ENCODE assay signal across 8 cellular contexts in the genomic region with DNA sequence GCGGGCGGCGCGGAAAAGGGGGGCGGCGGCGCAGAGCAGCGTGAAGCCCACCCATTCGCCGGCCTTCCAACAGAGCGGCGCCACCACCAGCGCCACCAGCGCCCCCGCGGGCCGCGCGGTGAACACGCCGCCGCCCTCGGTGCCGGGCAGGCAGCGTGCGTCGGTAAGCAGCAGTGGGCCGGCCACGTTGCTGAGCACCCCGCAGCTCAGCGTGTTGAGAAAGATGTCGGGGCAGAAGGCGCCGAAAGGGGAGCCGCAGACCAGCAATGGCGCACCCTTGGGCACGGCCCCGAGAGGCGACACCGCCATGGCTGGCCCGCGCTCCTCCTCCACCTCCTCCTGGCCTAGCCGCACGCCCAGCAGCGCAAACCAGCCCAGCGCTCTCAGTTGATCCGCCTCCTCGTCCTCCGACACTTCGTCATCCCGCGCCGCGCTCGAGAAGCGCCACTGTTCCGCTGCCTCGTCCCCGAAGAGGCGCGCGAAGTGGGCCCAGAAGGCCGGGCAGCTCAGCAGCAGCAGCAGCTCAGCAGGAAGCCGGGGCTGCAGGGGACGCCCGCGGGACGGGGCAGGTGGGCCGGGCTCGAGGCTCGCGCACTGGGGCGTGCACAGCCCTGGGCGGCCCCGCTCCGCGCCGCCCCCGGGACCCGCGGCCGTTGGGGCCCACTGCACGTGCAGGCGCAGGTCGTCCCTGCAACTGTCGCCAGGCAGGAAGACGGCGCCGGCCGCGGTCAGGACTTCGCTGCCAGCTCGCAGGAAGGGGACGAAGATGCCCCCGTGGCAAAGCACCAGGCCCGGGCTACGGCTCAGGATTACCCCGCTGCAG. TPM values are rescaled to one million over a fixed set of nuclear protein-coding genes. Genes with fewer than 3 reads are reported as not detected.
DNase-seq lines count a peak whose midpoint lies in the region; ATAC-seq and TF ChIP-seq lines count a peak whose summit lies in the region.

No MANE protein-coding gene starts in this region.

- H3K27me3 ChIP-seq in hepatocyte: no peaks in the 10 kb centered on the region

- peaks cover 11% of the 10 kb centered on the region for H4K20me1 ChIP-seq in hepatocyte (ENCODE audit: insufficient read depth, poor library complexity, severe bottlenecking)

- no peaks in the 10 kb centered on the region for H3K36me3 ChIP-seq in hepatocyte (replicated peaks; ENCODE audit: insufficient read depth, low read depth)

- H3K4me1 Mint-ChIP-seq in T-helper 1 cell treated with Interleukin-12 subunit alpha and Interleukin-12 subunit beta and Interleukin-4 antibody, amounts not matched to agents 30 μg/mL and 1 μg/mL, for 36 hours (ENCODE audit: low read depth): peaks cover 10% of the 10 kb centered on the region

- H3K36me3 Mint-ChIP-seq in T-helper 1 cell treated with Interleukin-12 subunit alpha and Interleukin-12 subunit beta and Interleukin-4 antibody, amounts not matched to agents 30 μg/mL and 1 μg/mL, for 36 hours (ENCODE audit: low read depth): peaks cover 10% of the 10 kb centered on the region

- peak; percentile 77 for DNase-seq in GM03348 (ENCODE audit: low spot score)
- DNase-seq in KG1 (lab: John Stamatoyannopoulos, UW): peak; percentile 66
- peak in 49 of 58 donors; percentile 22 to 80 (median 61) for DNase-seq in anterior cingulate cortex (lab: John Stamatoyannopoulos, UW)
- peak; percentile 82 for DNase-seq in hepatocyte (ENCODE audit: low spot score)
- no peak for DNase-seq in retinal pigment epithelial cell (ENCODE audit: low read depth)
- DNase-seq in DMS153 (lab: John Stamatoyannopoulos, UW): no peak

- H3K4me2 ChIP-seq in hepatocyte: peak overlapping the region; percentile 89

- no peaks in the 10 kb centered on the region for H3K9me3 Mint-ChIP-seq in T-helper 1 cell treated with Interleukin-12 subunit alpha and Interleukin-12 subunit beta and Interleukin-4 antibody, amounts not matched to agents 30 μg/mL and 1 μg/mL, for 36 hours

- H3K27me3 Mint-ChIP-seq in T-helper 1 cell treated with Interleukin-12 subunit alpha and Interleukin-12 subunit beta and Interleukin-4 antibody, amounts not matched to agents 30 μg/mL and 1 μg/mL, for 36 hours (ENCODE audit: low read depth): no peaks in the 10 kb centered on the region

- WGBS in hepatocyte (ENCODE audit: low lambda C conversion rate, missing lambda C conversion rate): under 1% methylated on average over 76 of the region's 98 CpGs

- no peaks in the 10 kb centered on the region for H3K9me2 ChIP-seq in hepatocyte (replicated peaks; ENCODE audit: insufficient read depth)

- H3K27ac Mint-ChIP-seq in T-helper 1 cell treated with Interleukin-12 subunit alpha and Interleukin-12 subunit beta and Interleukin-4 antibody, amounts not matched to agents 30 μg/mL and 1 μg/mL, for 36 hours: peak overlapping the region; percentile 96

- H3K79me2 ChIP-seq in hepatocyte: peaks cover 61% of the 10 kb centered on the region

- H3K27ac ChIP-seq in hepatocyte: peak overlapping the region; percentile 88

- peak overlapping the region; percentile 92 for H2AFZ ChIP-seq in hepatocyte

- TF ChIP-seq CTCF in hepatocyte (IDR thresholded peaks at IDR 0.05; ENCODE audit: poor library complexity) (peak; percentile 43), retinal pigment epithelial cell (conservative IDR thresholded peaks at IDR 0.05; ENCODE audit: low read depth, low read length) (peak; percentile 44)

- peak; percentile 44 for ATAC-seq in GM21737 (IDR thresholded peaks at IDR 0.05; ENCODE audit: unreplicated experiment)

- H3K9me3 ChIP-seq in hepatocyte (ENCODE audit: low read depth): no peaks in the 10 kb centered on the region

- H3K4me3 ChIP-seq in hepatocyte (peak overlapping the region; percentile 82), retinal pigment epithelial cell (ENCODE audit: low read length) (peak overlapping the region; percentile 67)

- H3K4me3 Mint-ChIP-seq in T-helper 1 cell treated with Interleukin-12 subunit alpha and Interleukin-12 subunit beta and Interleukin-4 antibody, amounts not matched to agents 30 μg/mL and 1 μg/mL, for 36 hours: peak overlapping the region; percentile 91

- peaks cover 16% of the 10 kb centered on the region for H3K4me1 ChIP-seq in hepatocyte (ENCODE audit: insufficient read depth)

RNA-seq across cellular contexts. Expression of a gene that starts 0.6 kb away (rescaled TPM):
- total RNA-seq in hepatocyte: 12.1 and 12.6 TPM in 2 replicates
- polyA plus RNA-seq in hepatocyte: 13.3 and 22.0 TPM in 2 replicates

RNA-seq across cellular contexts. Expression of a gene that starts 13.3 kb away (rescaled TPM):
- total RNA-seq in hepatocyte: 7.9 and 8.6 TPM in 2 replicates
- polyA plus RNA-seq in hepatocyte: 11.8 and 16.1 TPM in 2 replicates

RNA-seq across cellular contexts. Expression of a gene that starts 24.4 kb away (rescaled TPM):
- total RNA-seq in hepatocyte: 141 and 164 TPM in 2 replicates
- polyA plus RNA-seq in hepatocyte: 106 and 131 TPM in 2 replicates

Comparison
In these comparisons a context has a peak if more than half of its experiments do, and no peak if none do; other contexts are left out.
1. DNase-seq: peak in GM03348 (single experiment), KG1 (single experiment), anterior cingulate cortex (49 of 58) and hepatocyte (single experiment); none in retinal pigment epithelial cell (single experiment) and DMS153 (single experiment).